Comparison of ENCODE assay signal across 1 cellular context in the genomic region with DNA sequence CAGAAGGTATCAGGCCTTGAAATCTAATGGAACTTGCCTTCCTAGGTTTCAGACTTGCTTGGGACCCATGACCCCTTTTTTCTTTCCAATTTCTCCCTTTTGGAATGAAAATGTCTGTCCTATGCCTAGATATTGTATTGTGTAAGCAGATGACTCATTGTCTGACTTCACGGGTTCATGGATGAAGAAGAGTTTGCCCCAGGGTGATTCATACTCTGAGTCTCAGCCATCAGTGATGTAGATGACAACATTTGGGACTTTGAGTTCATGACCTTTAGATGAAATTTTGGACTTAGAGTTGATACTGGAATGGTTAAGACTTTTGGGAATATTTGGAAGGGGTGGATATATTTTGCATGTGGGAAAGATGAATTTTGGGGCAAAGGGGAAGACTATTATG.
TF ChIP-seq lines count a peak whose summit lies in the region.

No MANE protein-coding gene starts in this region.

TF ChIP-seq in IMR-90, 13 proteins besides CTCF, POLR2A, EP300 and RAD21:
- TF ChIP-seq, protein P1, sequence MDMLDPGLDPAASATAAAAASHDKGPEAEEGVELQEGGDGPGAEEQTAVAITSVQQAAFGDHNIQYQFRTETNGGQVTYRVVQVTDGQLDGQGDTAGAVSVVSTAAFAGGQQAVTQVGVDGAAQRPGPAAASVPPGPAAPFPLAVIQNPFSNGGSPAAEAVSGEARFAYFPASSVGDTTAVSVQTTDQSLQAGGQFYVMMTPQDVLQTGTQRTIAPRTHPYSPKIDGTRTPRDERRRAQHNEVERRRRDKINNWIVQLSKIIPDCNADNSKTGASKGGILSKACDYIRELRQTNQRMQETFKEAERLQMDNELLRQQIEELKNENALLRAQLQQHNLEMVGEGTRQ (IDR thresholded peaks at IDR 0.05; ENCODE audit: low read depth, low read length): no peak
- TF ChIP-seq CHD1 (IDR thresholded peaks at IDR 0.05; ENCODE audit: low read depth, low read length): no peak
- no peak for TF ChIP-seq MXI1 (IDR thresholded peaks at IDR 0.05; ENCODE audit: borderline replicate concordance, low read depth, low read length)
- no peak for TF ChIP-seq RFX5 (IDR thresholded peaks at IDR 0.05; ENCODE audit: low read depth, low read length)
- peak; percentile 91 for TF ChIP-seq CEBPB (IDR thresholded peaks at IDR 0.05; ENCODE audit: low read depth, low read length)
- TF ChIP-seq, protein P2, sequence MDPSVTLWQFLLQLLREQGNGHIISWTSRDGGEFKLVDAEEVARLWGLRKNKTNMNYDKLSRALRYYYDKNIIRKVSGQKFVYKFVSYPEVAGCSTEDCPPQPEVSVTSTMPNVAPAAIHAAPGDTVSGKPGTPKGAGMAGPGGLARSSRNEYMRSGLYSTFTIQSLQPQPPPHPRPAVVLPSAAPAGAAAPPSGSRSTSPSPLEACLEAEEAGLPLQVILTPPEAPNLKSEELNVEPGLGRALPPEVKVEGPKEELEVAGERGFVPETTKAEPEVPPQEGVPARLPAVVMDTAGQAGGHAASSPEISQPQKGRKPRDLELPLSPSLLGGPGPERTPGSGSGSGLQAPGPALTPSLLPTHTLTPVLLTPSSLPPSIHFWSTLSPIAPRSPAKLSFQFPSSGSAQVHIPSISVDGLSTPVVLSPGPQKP (IDR thresholded peaks at IDR 0.05; ENCODE audit: borderline replicate concordance, low read depth, low read length): no peak
- TF ChIP-seq BHLHE40 (IDR thresholded peaks at IDR 0.05; ENCODE audit: low read depth, low read length): peak; percentile 41; the same call in 1 of the 2 replicates
- TF ChIP-seq SMC3 (IDR thresholded peaks at IDR 0.05; ENCODE audit: low read depth, low read length): no peak
- TF ChIP-seq MAFK (IDR thresholded peaks at IDR 0.05; ENCODE audit: low read depth, low read length): no peak
- TF ChIP-seq FOS (IDR thresholded peaks at IDR 0.05; ENCODE audit: low read depth, low read length): peak; percentile 99
- TF ChIP-seq RCOR1 (IDR thresholded peaks at IDR 0.05; ENCODE audit: insufficient replicate concordance, low read length): no peak
- no peak for TF ChIP-seq NFE2L2 (IDR thresholded peaks at IDR 0.05; ENCODE audit: low read depth, low read length)
- TF ChIP-seq MAZ (IDR thresholded peaks at IDR 0.05; ENCODE audit: borderline replicate concordance, low read depth, low read length): no peak
TF ChIP-seq in IMR-90: peak in this region for 3.
